ENCODE assay signal across 19 cellular contexts in genomic region chr2:107663632-107664031, GRCh38.
"Had no signal": no experiment of that assay in that cellular context is flagged by ENCODE, and none has a peak within 500 bp of the region (broad histone marks: within the 10 kb centered on the region; RNA-seq: fewer than 3 reads in every experiment).

No MANE protein-coding gene starts in this region.

- H3K4me1 ChIP-seq: breast epithelium, gastrocnemius medialis, heart left ventricle, upper lobe of right lung had no signal

- H3K4me3 ChIP-seq: breast epithelium, gastrocnemius medialis, heart left ventricle, mucosa of descending colon, upper lobe of right lung had no signal

- DNase-seq: activated CD4-positive, alpha-beta T cell treated with anti-CD3 and anti-CD28 coated beads for 48 hours; activated CD4-positive, CD25-positive, alpha-beta regulatory T cell; activated CD8-positive, alpha-beta T cell treated with anti-CD3 and anti-CD28 coated beads, Interleukin-2, amount 10 ng/mL, durations not matched to agents 7 days and 5 days; activated effector memory CD4-positive, alpha-beta T cell treated with Interleukin-2 at 50 U/mL for 16 hours; activated naive CD4-positive, alpha-beta T cell treated with anti-CD3 and anti-CD28 coated beads, Interleukin-2, amount 50 U/mL, for 16 hours; activated T-cell treated with anti-CD3 and anti-CD28 coated beads, Interleukin-2, amount 50 U/mL, for 48 hours; cerebellar nuclear complex; cortex of kidney; gastrocnemius medialis; heart left ventricle; kidney glomerular epithelial cell; left ventricle myocardium superior; mucosa of descending colon; naive B cell; stimulated activated naive B cell treated with anti-CD40 and anti-IgM and Interleukin-4, amounts not matched to agents 10 μg/mL and 1 μg/mL and 100 μg/mL, for 72 hours; T1000; upper lobe of right lung had no signal

- H3K36me3 ChIP-seq: breast epithelium, gastrocnemius medialis, heart left ventricle, upper lobe of right lung had no signal

- H3K9me3 ChIP-seq: breast epithelium, gastrocnemius medialis, mucosa of descending colon, upper lobe of right lung had no signal

- H3K27me3 ChIP-seq: breast epithelium, gastrocnemius medialis, heart left ventricle, upper lobe of right lung had no signal

- FAIRE-seq: astrocyte had no signal

- H3K27ac ChIP-seq: breast epithelium, gastrocnemius medialis, heart left ventricle, upper lobe of right lung had no signal
